In genomic region chr11:3378426-3379423, GRCh38 we compare ENCODE assay signal across 1 cellular context.
TF ChIP-seq lines count a peak whose summit lies in the region.

Gene ZNF195, minus strand, starts transcription at chr11:3379146. Its CDS starts 106 bp downstream, at chr11:3379040.

TF ChIP-seq in GM12878, 131 proteins besides CTCF, POLR2A, EP300 and RAD21 (continued from another document):
- TF ChIP-seq NKRF (conservative IDR thresholded peaks at IDR 0.05) (peak; percentile 63), HSF1 (IDR thresholded peaks at IDR 0.05; ENCODE audit: low read depth, low read length) (no peak)
